Comparison of ENCODE assay signal across 21 cellular contexts in genomic region chr12:28340261-28340660, GRCh38.
DNase-seq lines count a peak whose midpoint lies in the region; ATAC-seq and TF ChIP-seq lines count a peak whose summit lies in the region.
"Had no signal": no experiment of that assay in that cellular context is flagged by ENCODE, and none has a peak within 500 bp of the region (broad histone marks: within the 10 kb centered on the region; RNA-seq: fewer than 3 reads in every experiment).

No MANE protein-coding gene starts in this region.

- H3K27me3 Mint-ChIP-seq in neural progenitor cell (ENCODE audit: insufficient read depth, low read depth): peaks cover 2% of the 10 kb centered on the region
- no peaks in the 10 kb centered on the region for H3K27me3 Mint-ChIP-seq in HFFc6 (ENCODE audit: insufficient read depth)
- H3K27me3 Mint-ChIP-seq: activated naive CD4-positive, alpha-beta T cell treated with anti-CD3 and anti-CD28 coated beads, Interleukin-2, amount 50 U/mL, for 24 hours; activated T-cell treated with anti-CD3 and anti-CD28 coated beads, Interleukin-2, amount 50 U/mL, for 24 hours; B cell had no signal

- no peak for TF ChIP-seq CTCF in fibroblast of mammary gland (conservative IDR thresholded peaks at IDR 0.05; ENCODE audit: control insufficient read depth, insufficient read depth, low read depth, low read length)
- no peak for TF ChIP-seq CTCF in neural progenitor cell (IDR thresholded peaks at IDR 0.05)
- no peak for TF ChIP-seq CTCF in HFFc6 (IDR thresholded peaks at IDR 0.05)

- H3K36me3 Mint-ChIP-seq in neural progenitor cell (no peaks in the 10 kb centered on the region), HFFc6 (ENCODE audit: low read depth) (no peaks in the 10 kb centered on the region)

- H3K4me3 Mint-ChIP-seq in neural progenitor cell (no peak overlapping the region), HFFc6 (no peak overlapping the region)
- H3K4me3 Mint-ChIP-seq: activated naive CD4-positive, alpha-beta T cell treated with anti-CD3 and anti-CD28 coated beads, Interleukin-2, amount 50 U/mL, for 24 hours; activated T-cell treated with anti-CD3 and anti-CD28 coated beads, Interleukin-2, amount 50 U/mL, for 24 hours; B cell; H9 had no signal

- H3K9me3 ChIP-seq in neural progenitor cell (ENCODE audit: low read depth): no peaks in the 10 kb centered on the region
- H3K9me3 ChIP-seq: breast epithelium, ovary, stomach, upper lobe of left lung had no signal

- no peaks in the 10 kb centered on the region for H3K36me3 ChIP-seq in neural progenitor cell
- H3K36me3 ChIP-seq: breast epithelium, ovary, stomach, upper lobe of left lung had no signal

- H3K79me2 ChIP-seq in neural progenitor cell (ENCODE audit: low read depth): no peaks in the 10 kb centered on the region

- H3K4me1 ChIP-seq in neural progenitor cell: peaks cover 15% of the 10 kb centered on the region
- H3K4me1 ChIP-seq: breast epithelium, stomach, upper lobe of left lung had no signal

- H3K9me3 Mint-ChIP-seq in neural progenitor cell (no peaks in the 10 kb centered on the region), HFFc6 (no peaks in the 10 kb centered on the region)
- H3K9me3 Mint-ChIP-seq: activated T-cell treated with anti-CD3 and anti-CD28 coated beads, Interleukin-2, amount 50 U/mL, for 24 hours; H9 had no signal

- peaks cover 4% of the 10 kb centered on the region for H3F3A ChIP-seq in neural progenitor cell (ENCODE audit: low read depth)

- ATAC-seq in GM18511 (IDR thresholded peaks at IDR 0.05; ENCODE audit: unreplicated experiment): no peak

- H3K4me1 Mint-ChIP-seq in neural progenitor cell: peaks cover 10% of the 10 kb centered on the region
- H3K4me1 Mint-ChIP-seq in HFFc6 (ENCODE audit: low read depth): peaks cover 5% of the 10 kb centered on the region; the same call in 1 of the 2 replicates
- H3K4me1 Mint-ChIP-seq: B cell had no signal

- H3K4me3 ChIP-seq in fibroblast of mammary gland (ENCODE audit: control insufficient read depth, low read depth, low read length) (no peak overlapping the region), neural progenitor cell (no peak overlapping the region)
- H3K4me3 ChIP-seq: breast epithelium, lung, ovary, stomach, upper lobe of left lung had no signal

- H4K20me1 ChIP-seq in neural progenitor cell (ENCODE audit: low read depth): no peaks in the 10 kb centered on the region

- H3K9ac ChIP-seq in neural progenitor cell: no peak overlapping the region

- H3K27me3 ChIP-seq in neural progenitor cell: no peaks in the 10 kb centered on the region
- H3K27me3 ChIP-seq: breast epithelium, ovary, stomach, upper lobe of left lung had no signal

- H3K27ac Mint-ChIP-seq in neural progenitor cell: no peak overlapping the region
- H3K27ac Mint-ChIP-seq in HFFc6: no peak overlapping the region
- H3K27ac Mint-ChIP-seq: activated naive CD4-positive, alpha-beta T cell treated with anti-CD3 and anti-CD28 coated beads, Interleukin-2, amount 50 U/mL, for 24 hours; activated T-cell treated with anti-CD3 and anti-CD28 coated beads, Interleukin-2, amount 50 U/mL, for 24 hours; B cell had no signal

- peak overlapping the region; percentile 53 for H3K4me2 ChIP-seq in neural progenitor cell

- H2AFZ ChIP-seq in neural progenitor cell (replicated peaks): no peak overlapping the region

- DNase-seq in EL (peak; percentile 36), M059J (ENCODE audit: low read depth) (peak; percentile 13), fibroblast of mammary gland (ENCODE audit: low read depth) (peak; percentile 31), neural progenitor cell (ENCODE audit: low spot score) (no peak), UCSD-AML1 (lab: John Stamatoyannopoulos, UW; ENCODE audit: unreplicated experiment) (no peak), HFFc6 (no peak)
- DNase-seq: activated CD4-positive, alpha-beta T cell treated with anti-CD3 and anti-CD28 coated beads, Interleukin-2, amount 50 U/mL, for 48 hours; activated T-cell treated with anti-CD3 and anti-CD28 coated beads, Interleukin-2, amount 50 U/mL, for 24 hours; H9; NCI-H1436; ovary; SHP77 treated with DMSO at 0.1 percent for 48 hours; stimulated activated CD4-positive, alpha-beta T cell treated with anti-CD3 and anti-CD28 coated beads, Interleukin-2, amount 100 ng/mL, for 24 hours; stomach; T-helper 1 cell; upper lobe of left lung had no signal

- H3K27ac ChIP-seq in neural progenitor cell: no peak overlapping the region
- H3K27ac ChIP-seq: breast epithelium, ovary, stomach, upper lobe of left lung had no signal

Comparison
In these comparisons a context has a peak if more than half of its experiments do, and no peak if none do; other contexts are left out.
1. DNase-seq: peak in EL (single experiment), M059J (single experiment) and fibroblast of mammary gland (single experiment); none in neural progenitor cell (single experiment), UCSD-AML1 (single experiment) and HFFc6 (single experiment).